ENCODE assay signal across 29 cellular contexts in the genomic region with DNA sequence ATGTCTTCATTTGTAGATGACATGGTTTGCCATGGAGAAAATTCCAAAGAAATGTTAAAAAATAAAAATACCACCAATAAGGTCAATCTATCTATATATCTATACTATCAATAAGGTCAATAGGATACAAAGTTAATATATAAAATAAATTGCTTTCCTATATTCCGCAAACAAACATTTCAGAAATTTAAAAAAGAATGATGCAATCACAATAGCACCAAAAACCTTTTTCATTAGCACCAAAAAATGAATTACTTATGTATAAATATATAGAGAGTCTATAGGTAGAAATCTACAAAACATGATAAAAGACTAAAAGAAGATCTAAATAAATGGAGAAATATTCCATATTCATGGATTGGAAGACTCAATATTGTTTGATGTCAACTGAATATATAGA.
"Had no signal": no experiment of that assay in that cellular context is flagged by ENCODE, and none has a peak within 500 bp of the region (broad histone marks: within the 10 kb centered on the region; RNA-seq: fewer than 3 reads in every experiment).

No MANE protein-coding gene starts in this region.

- H3K4me3 ChIP-seq: adrenal gland, breast epithelium, cardiac muscle cell, coronary artery, dorsolateral prefrontal cortex, heart left ventricle had no signal

- H3K27me3 ChIP-seq: adrenal gland, breast epithelium, dorsolateral prefrontal cortex had no signal

- DNase-seq: activated CD4-positive, alpha-beta T cell treated with anti-CD3 and anti-CD28 coated beads for 48 hours; activated CD4-positive, alpha-beta T cell treated with anti-CD3 and anti-CD28 coated beads, Interleukin-2, amount 50 U/mL, for 1 hour; activated CD4-positive, alpha-beta T cell treated with anti-CD3 and anti-CD28 coated beads, Interleukin-2, amount 50 U/mL, for 48 hours; activated CD8-positive, alpha-beta memory T cell treated with anti-CD3 and anti-CD28 coated beads, Interleukin-2, amount 10 ng/mL, durations not matched to agents 7 days and 5 days; activated CD8-positive, alpha-beta memory T cell treated with anti-CD3 and anti-CD28 coated beads, Interleukin-2, amount 50 U/mL, for 4 hours; activated CD8-positive, alpha-beta T cell treated with anti-CD3 and anti-CD28 coated beads for 36 hours; activated effector memory CD4-positive, alpha-beta T cell treated with anti-CD3 and anti-CD28 coated beads, Interleukin-2, amount 50 U/mL, for 16 hours; activated naive CD4-positive, alpha-beta T cell treated with anti-CD3 and anti-CD28 coated beads for 36 hours; activated naive CD8-positive, alpha-beta T cell treated with anti-CD3 and anti-CD28 coated beads for 36 hours; activated naive CD8-positive, alpha-beta T cell treated with anti-CD3 and anti-CD28 coated beads, Interleukin-2, amount 50 U/mL, for 24 hours; activated T-cell treated with anti-CD3 and anti-CD28 coated beads, Interleukin-2, amount 50 U/mL, for 1 hour; activated T-cell treated with anti-CD3 and anti-CD28 coated beads, Interleukin-2, amount 50 U/mL, for 48 hours; adrenal gland; amygdala; aorta; central memory CD4-positive, alpha-beta T cell; cerebellar nuclear complex; dorsolateral prefrontal cortex; effector memory CD4-positive, alpha-beta T cell; endodermal cell; foreskin fibroblast; heart left ventricle; T-helper 2 cell had no signal

- FAIRE-seq: frontal cortex had no signal

- ATAC-seq: activated CD8-positive, alpha-beta memory T cell treated with anti-CD3 and anti-CD28 coated beads, Interleukin-2, amount 10 ng/mL, durations not matched to agents 7 days and 5 days; activated CD8-positive, alpha-beta T cell treated with anti-CD3 and anti-CD28 coated beads for 36 hours; activated naive CD8-positive, alpha-beta T cell treated with anti-CD3 and anti-CD28 coated beads, Interleukin-2, amount 50 U/mL, for 24 hours; esophagus mucosa; heart left ventricle; WTC11 had no signal

- H3K9me3 ChIP-seq: adrenal gland, breast epithelium, heart left ventricle had no signal

- H3K27ac ChIP-seq: adrenal gland, breast epithelium, cardiac muscle cell, coronary artery, dorsolateral prefrontal cortex, heart left ventricle had no signal

- H3K4me1 ChIP-seq: adrenal gland, breast epithelium, heart left ventricle had no signal

- H3K36me3 ChIP-seq: adrenal gland, breast epithelium, cardiac muscle cell, heart left ventricle had no signal
